In genomic region chrX:39730671-39731389, GRCh38 we compare ENCODE assay signal across 1 cellular context.
TF ChIP-seq lines count a peak whose summit lies in the region.

No MANE protein-coding gene starts in this region.

TF ChIP-seq in K562, 482 proteins besides CTCF, POLR2A, EP300 and RAD21 (continued from another document and continues in another):
- peak; percentile 0; the same call in 1 of the 2 replicates for TF ChIP-seq TFAP4 (CRISPR knock-in tag; IDR thresholded peaks at IDR 0.05; ENCODE audit: borderline replicate concordance)
- no peak for TF ChIP-seq EHMT2 (IDR thresholded peaks at IDR 0.05)
- TF ChIP-seq MEIS2 (IDR thresholded peaks at IDR 0.05; ENCODE audit: partially characterized antibody), result peak; percentile 67
- no peak for TF ChIP-seq SMAD3 (CRISPR knock-in tag; conservative IDR thresholded peaks at IDR 0.05)
- TF ChIP-seq ZBTB12 (CRISPR knock-in tag; IDR thresholded peaks at IDR 0.05), result no peak
- TF ChIP-seq ZBTB43 (CRISPR knock-in tag; IDR thresholded peaks at IDR 0.05), result no peak
- no peak for TF ChIP-seq ZNF778 (CRISPR knock-in tag; IDR thresholded peaks at IDR 0.05)
- TF ChIP-seq BRD4 (IDR thresholded peaks at IDR 0.05), result no peak
- TF ChIP-seq NCOR1 (IDR thresholded peaks at IDR 0.05), result no peak
- no peak for TF ChIP-seq FOXP4 (CRISPR knock-in tag; IDR thresholded peaks at IDR 0.05; ENCODE audit: borderline replicate concordance)
- TF ChIP-seq CSDE1 (IDR thresholded peaks at IDR 0.05), result no peak
- TF ChIP-seq CEBPG (CRISPR knock-in tag; IDR thresholded peaks at IDR 0.05), result no peak
- no peak for TF ChIP-seq CEBPG (tag; conservative IDR thresholded peaks at IDR 0.05 in 1 of 2, IDR thresholded peaks at IDR 0.05 in 1 of 2)
- TF ChIP-seq KDM2B (CRISPR knock-in tag; IDR thresholded peaks at IDR 0.05), result no peak
- TF ChIP-seq CHD1 (IDR thresholded peaks at IDR 0.05; ENCODE audit: low read length), result no peak
- TF ChIP-seq JUN (IDR thresholded peaks at IDR 0.05; ENCODE audit: borderline replicate concordance, low read depth, low read length), result no peak
- TF ChIP-seq JUN (CRISPR knock-in tag; IDR thresholded peaks at IDR 0.05; ENCODE audit: borderline replicate concordance), result no peak
- TF ChIP-seq VEZF1 (CRISPR knock-in tag; IDR thresholded peaks at IDR 0.05), result peak; percentile 51; the same call in 1 of the 2 replicates
- TF ChIP-seq PYGO2 (tag; IDR thresholded peaks at IDR 0.05), result no peak
- no peak for TF ChIP-seq EWSR1 (IDR thresholded peaks at IDR 0.05; ENCODE audit: borderline replicate concordance, low read depth, partially characterized antibody)
- no peak for TF ChIP-seq NCOA2 (IDR thresholded peaks at IDR 0.05; ENCODE audit: partially characterized antibody in 2 of 2)
- TF ChIP-seq POLR2H (tag; IDR thresholded peaks at IDR 0.05; ENCODE audit: low read depth), result no peak
- TF ChIP-seq ZKSCAN8 (CRISPR knock-in tag; IDR thresholded peaks at IDR 0.05), result no peak
- TF ChIP-seq HSF4 (CRISPR knock-in tag; IDR thresholded peaks at IDR 0.05; ENCODE audit: borderline replicate concordance), result no peak
- no peak for TF ChIP-seq ZEB2 (IDR thresholded peaks at IDR 0.05)
- 0 out of 2 replicates have a peak, but pooled peaks have one; percentile 14 for TF ChIP-seq EP400 (IDR thresholded peaks at IDR 0.05)
- no peak for TF ChIP-seq NFATC3 (IDR thresholded peaks at IDR 0.05)
- no peak for TF ChIP-seq POLR2G (IDR thresholded peaks at IDR 0.05; ENCODE audit: low read depth, low read length)
- no peak for TF ChIP-seq COPS2 (conservative IDR thresholded peaks at IDR 0.05)
- TF ChIP-seq HMBOX1 (IDR thresholded peaks at IDR 0.05), result 0 out of 2 replicates have a peak, but pooled peaks have one; percentile 16
- TF ChIP-seq ETV6 (IDR thresholded peaks at IDR 0.05; ENCODE audit: borderline replicate concordance in 1 of 2, low read depth in 2 of 2, low read length in 1 of 2), result no peak
- no peak for TF ChIP-seq ETV6 (CRISPR knock-in tag; IDR thresholded peaks at IDR 0.05; ENCODE audit: borderline replicate concordance)
- 0 out of 2 replicates have a peak, but pooled peaks have one; percentile 17 for TF ChIP-seq ZBTB33 (CRISPR knock-in tag; IDR thresholded peaks at IDR 0.05)
- no peak for TF ChIP-seq ZNF121 (CRISPR knock-in tag; conservative IDR thresholded peaks at IDR 0.05)
- peak in 1 of 2 experiments; percentile 25; a peak in 1 of 3 replicates for TF ChIP-seq CBX3 (IDR thresholded peaks at IDR 0.05; ENCODE audit: borderline replicate concordance in 1 of 2, low read length in 2 of 2)
- TF ChIP-seq ZSCAN32 (CRISPR knock-in tag; IDR thresholded peaks at IDR 0.05), result no peak
- no peak for TF ChIP-seq ZNF699 (CRISPR knock-in tag; IDR thresholded peaks at IDR 0.05; ENCODE audit: insufficient replicate concordance)
- TF ChIP-seq NR2C1 (IDR thresholded peaks at IDR 0.05), result no peak
- no peak for TF ChIP-seq NR2C1 (tag; IDR thresholded peaks at IDR 0.05)
- no peak for TF ChIP-seq ZNF354B (CRISPR knock-in tag; IDR thresholded peaks at IDR 0.05)
- 0 out of 2 replicates have a peak, but pooled peaks have one; percentile 38 for TF ChIP-seq SMAD4 (CRISPR knock-in tag; conservative IDR thresholded peaks at IDR 0.05)
- 0 out of 4 replicates have a peak, but pooled peaks of 1 of the 2 experiments have one; percentile 34 for TF ChIP-seq MAZ (CRISPR knock-in tag; conservative IDR thresholded peaks at IDR 0.05 in 1 of 2, IDR thresholded peaks at IDR 0.05 in 1 of 2)
- TF ChIP-seq ASH1L (IDR thresholded peaks at IDR 0.05; ENCODE audit: borderline replicate concordance, low read depth, partially characterized antibody), result no peak
- TF ChIP-seq ZNF717 (CRISPR knock-in tag; IDR thresholded peaks at IDR 0.05), result no peak
- no peak for TF ChIP-seq GTF2E2 (tag; IDR thresholded peaks at IDR 0.05)
- TF ChIP-seq RBM17 (IDR thresholded peaks at IDR 0.05; ENCODE audit: borderline replicate concordance, low read depth, low read length), result no peak
- no peak for TF ChIP-seq MCM7 (IDR thresholded peaks at IDR 0.05)
- no peak for TF ChIP-seq ZFP91 (CRISPR knock-in tag; IDR thresholded peaks at IDR 0.05)
- TF ChIP-seq PHF21A (IDR thresholded peaks at IDR 0.05; ENCODE audit: borderline replicate concordance, low read depth), result no peak
- no peak for TF ChIP-seq RHOXF2B (CRISPR knock-in tag; conservative IDR thresholded peaks at IDR 0.05)
- 0 out of 2 replicates have a peak, but pooled peaks have one; percentile 38 for TF ChIP-seq ARID2 (IDR thresholded peaks at IDR 0.05)
- TF ChIP-seq MYC (IDR thresholded peaks at IDR 0.05; ENCODE audit: low read depth, low read length), result no peak
- no peak for TF ChIP-seq MYC (CRISPR knock-in tag; IDR thresholded peaks at IDR 0.05; ENCODE audit: borderline replicate concordance, low read depth)
- TF ChIP-seq CCNT2 (IDR thresholded peaks at IDR 0.05; ENCODE audit: borderline replicate concordance, extremely low read depth, insufficient read length, low read depth, low read length), result no peak
- no peak for TF ChIP-seq PPARD (CRISPR knock-in tag; IDR thresholded peaks at IDR 0.05)
- no peak for TF ChIP-seq YY1 (IDR thresholded peaks at IDR 0.05; ENCODE audit: borderline replicate concordance in 1 of 3, control insufficient read depth in 1 of 3, extremely low read depth in 1 of 3, insufficient read depth in 3 of 3, insufficient read length in 1 of 3, insufficient replicate concordance in 2 of 3, low read depth in 1 of 3, low read length in 2 of 3)
- no peak for TF ChIP-seq ZNF589 (CRISPR knock-in tag; IDR thresholded peaks at IDR 0.05; ENCODE audit: low read depth)
- peak; percentile 73 for TF ChIP-seq DEAF1 (CRISPR knock-in tag; IDR thresholded peaks at IDR 0.05)
- TF ChIP-seq E2F6 (IDR thresholded peaks at IDR 0.05; ENCODE audit: borderline replicate concordance in 1 of 2, extremely low read depth in 1 of 2, insufficient read depth in 1 of 2, insufficient read length in 1 of 2, low read depth in 1 of 2, low read length in 1 of 2, poor library complexity in 1 of 2, severe bottlenecking in 1 of 2), result peak in 1 of 2 experiments; percentile 34
